Comparison of ENCODE assay signal across 9 cellular contexts in genomic region chr1:26861889-26862371, GRCh38. TPM values are rescaled to one million over a fixed set of nuclear protein-coding genes. Genes with fewer than 3 reads are reported as not detected.
DNase-seq lines count a peak whose midpoint lies in the region; ATAC-seq and TF ChIP-seq lines count a peak whose summit lies in the region.
"Had no signal": no experiment of that assay in that cellular context is flagged by ENCODE, and none has a peak within 500 bp of the region (broad histone marks: within the 10 kb centered on the region; RNA-seq: fewer than 3 reads in every experiment).

No MANE protein-coding gene starts in this region.

- H4K12ac ChIP-seq in trophoblast cell (ENCODE audit: low read depth, low read length) = no peak overlapping the region

- POLR2A ChIA-PET in GM10248 (lab: Yijun Ruan, JAX) = interaction anchor here (0.6 to 1.0 kb wide), 2 partner anchors 28 to 908 kb away, joined by 3 to 4 read pairs; no protein-coding TSS in a partner anchor

- peaks cover 24% of the 10 kb centered on the region for H3K79me1 ChIP-seq in trophoblast cell (ENCODE audit: low read length)

- H3K23ac ChIP-seq in trophoblast cell (ENCODE audit: low read length) = no peak overlapping the region

- no peaks in the 10 kb centered on the region for H3K27me3 Mint-ChIP-seq in effector memory CD8-positive, alpha-beta T cell

- H2AFZ ChIP-seq in trophoblast cell (ENCODE audit: insufficient read depth, low read length, poor library complexity) = no peak overlapping the region

- DNase-seq in DMS153 treated with DMSO at 0.1 percent for 48 hours (lab: John Stamatoyannopoulos, UW; ENCODE audit: unreplicated experiment) = peak; percentile 8
- peak; percentile 33 for DNase-seq in NCI-H345 treated with DMSO at 0.1 percent for 48 hours (lab: John Stamatoyannopoulos, UW; ENCODE audit: unreplicated experiment)
- no peak for DNase-seq in effector memory CD8-positive, alpha-beta T cell
- no peak for DNase-seq in trophoblast cell
- no peak for DNase-seq in GM10248 (ENCODE audit: extremely low spot score)
- DNase-seq in stimulated activated CD4-positive, alpha-beta T cell treated with anti-CD3 and anti-CD28 coated beads, Interleukin-4, amount 100 ng/mL, for 24 hours = no peak
- DNase-seq in stimulated activated CD4-positive, alpha-beta T cell treated with anti-CD3 and anti-CD28 coated beads, Interleukin-12 subunit alpha, Interleukin-12 subunit beta, amount 100 ng/mL, for 4 hours = no peak
- DNase-seq in COLO829 (ENCODE audit: low spot score) = no peak

- no peak for ATAC-seq in effector memory CD8-positive, alpha-beta T cell (replicated peaks)
- ATAC-seq: left lobe of liver had no signal

- peak overlapping the region; percentile 73 for H2AK5ac ChIP-seq in trophoblast cell (ENCODE audit: low read length)

- peak overlapping the region; percentile 42 to 51 for H3K27ac Mint-ChIP-seq in effector memory CD8-positive, alpha-beta T cell

- H3K79me2 ChIP-seq in trophoblast cell (ENCODE audit: control insufficient read depth, insufficient read depth, low read length, poor library complexity) = peaks cover 6% of the 10 kb centered on the region

- H3K36me3 Mint-ChIP-seq in effector memory CD8-positive, alpha-beta T cell (ENCODE audit: insufficient read depth) = peaks cover 28% of the 10 kb centered on the region

- H3K4me3 Mint-ChIP-seq in effector memory CD8-positive, alpha-beta T cell = no peak overlapping the region

- no peak overlapping the region for H4K8ac ChIP-seq in trophoblast cell (ENCODE audit: low read depth, low read length)

- peak overlapping the region; percentile 13 for H2BK12ac ChIP-seq in trophoblast cell (ENCODE audit: low read length)

- H2BK5ac ChIP-seq in trophoblast cell (ENCODE audit: low read depth, low read length, poor library complexity) = peak overlapping the region; percentile 49

- no peak overlapping the region for H3K9ac ChIP-seq in trophoblast cell (ENCODE audit: low read length)

- H3K4me3 ChIP-seq in trophoblast cell (ENCODE audit: low read depth, low read length) = no peak overlapping the region

- H3K9me3 ChIP-seq in trophoblast cell (ENCODE audit: insufficient read depth, low read depth, low read length) = peaks cover 2% of the 10 kb centered on the region

- CTCF ChIA-PET in GM10248 (lab: Yijun Ruan, JAX) = interaction anchor here (0.6 to 11.5 kb wide), 10 partner anchors 8 to 263 kb away, joined by 3 to 72 read pairs (median 4); no protein-coding TSS in a partner anchor

- no peaks in the 10 kb centered on the region for H3K9me3 Mint-ChIP-seq in effector memory CD8-positive, alpha-beta T cell

- H3K27me3 ChIP-seq in trophoblast cell (ENCODE audit: insufficient read depth, low read length) = no peaks in the 10 kb centered on the region

- H3K4me1 Mint-ChIP-seq in effector memory CD8-positive, alpha-beta T cell (ENCODE audit: low read depth in 2 of 2) = peaks cover 7 to 14% of the 10 kb centered on the region in 2 donors

- no peak overlapping the region for H3K4me2 ChIP-seq in trophoblast cell (ENCODE audit: low read length)

- H3K4me1 ChIP-seq in trophoblast cell (ENCODE audit: control insufficient read depth in 1 of 2, insufficient read depth in 2 of 2, low read length in 2 of 2) = peaks cover 38 to 43% of the 10 kb centered on the region in 2 experiments

- no peak overlapping the region for H3K18ac ChIP-seq in trophoblast cell (ENCODE audit: low read length)

- no peak for TF ChIP-seq CTCF in GM10248 (IDR thresholded peaks at IDR 0.05; ENCODE audit: control extremely low read depth, extremely low read depth, low read depth, missing control alignments)

- H4K91ac ChIP-seq in trophoblast cell (ENCODE audit: low read depth, low read length) = peak overlapping the region; percentile 80

- peak overlapping the region; percentile 15 for H3K14ac ChIP-seq in trophoblast cell (ENCODE audit: low read length)

- H3K36me3 ChIP-seq in trophoblast cell (ENCODE audit: control insufficient read depth in 1 of 2, insufficient read depth in 2 of 2, low read length in 2 of 2) = no peaks in the 10 kb centered on the region

- peak overlapping the region; percentile 60 for H2BK120ac ChIP-seq in trophoblast cell (ENCODE audit: insufficient read depth, low read length, poor library complexity)

- no peak overlapping the region for H3K4ac ChIP-seq in trophoblast cell (ENCODE audit: low read depth, low read length)

- WGBS in trophoblast cell (ENCODE audit: extremely low coverage, insufficient coverage, insufficient read length) = no CpG with 5 or more reads among the region's 7 CpGs

- H3K27ac ChIP-seq in trophoblast cell (ENCODE audit: low read depth, low read length) = no peak overlapping the region

RNA-seq across cellular contexts. Expression of gene SFN, which starts 1.0 kb away (rescaled TPM):
- 45.3 and 46.7 TPM in 2 replicates for polyA plus RNA-seq in trophoblast cell (2013)

RNA-seq across cellular contexts. Expression of gene GPN2, which starts 28.2 kb away (rescaled TPM):
- polyA plus RNA-seq in trophoblast cell (2013) = 22.9 and 24.1 TPM in 2 replicates

RNA-seq across cellular contexts. Expression of gene ZDHHC18, which starts 35.4 kb away (rescaled TPM):
- 33.2 and 34.4 TPM in 2 replicates for polyA plus RNA-seq in trophoblast cell (2013)

RNA-seq across cellular contexts. Expression of gene GPATCH3, which starts 38.3 kb away (rescaled TPM):
- 17.8 and 18.2 TPM in 2 replicates for polyA plus RNA-seq in trophoblast cell (2013)

RNA-seq across cellular contexts. Expression of gene NR0B2, which starts 51.8 kb away (rescaled TPM):
- polyA plus RNA-seq in trophoblast cell (2013) = not detected in 2 replicates

Comparison
In these comparisons a context has a peak if more than half of its experiments do, and no peak if none do; other contexts are left out.
1. DNase-seq: peak in DMS153 treated with DMSO at 0.1 percent for 48 hours (single experiment) and NCI-H345 treated with DMSO at 0.1 percent for 48 hours (single experiment); none in effector memory CD8-positive, alpha-beta T cell (0 of 3), trophoblast cell (0 of 2), GM10248 (single experiment), stimulated activated CD4-positive, alpha-beta T cell treated with anti-CD3 and anti-CD28 coated beads, Interleukin-4, amount 100 ng/mL, for 24 hours (single experiment), stimulated activated CD4-positive, alpha-beta T cell treated with anti-CD3 and anti-CD28 coated beads, Interleukin-12 subunit alpha, Interleukin-12 subunit beta, amount 100 ng/mL, for 4 hours (single experiment) and COLO829 (single experiment).